ENCODE assay signal across 1 cellular context in genomic region chr2:38421274-38422056, GRCh38.
A peak's percentile ranks its signal among the peaks of the same experiment; 100 is the strongest.
TF ChIP-seq lines count a peak whose summit lies in the region.

No MANE protein-coding gene starts in this region.

TF ChIP-seq in HepG2, 621 proteins besides CTCF, POLR2A, EP300 and RAD21 (continued from another document):
- TF ChIP-seq TRAFD1 (CRISPR knock-in tag; IDR thresholded peaks at IDR 0.05; ENCODE audit: borderline replicate concordance) (no peak), ZMYM3 (CRISPR knock-in tag; IDR thresholded peaks at IDR 0.05) (0 out of 2 replicates have a peak, but pooled peaks have one; percentile 22), KDM6A (CRISPR knock-in tag; IDR thresholded peaks at IDR 0.05; ENCODE audit: low read depth) (peak; percentile 22; the same call in 1 of the 2 replicates), PPARG (CRISPR knock-in tag; conservative IDR thresholded peaks at IDR 0.05) (no peak), THRA (CRISPR knock-in tag; IDR thresholded peaks at IDR 0.05; ENCODE audit: borderline replicate concordance) (peak; percentile 89; the same call in 1 of the 2 replicates), ERF (CRISPR knock-in tag; IDR thresholded peaks at IDR 0.05) (peak; percentile 39; the same call in 1 of the 2 replicates), CHD4 (IDR thresholded peaks at IDR 0.05; ENCODE audit: borderline replicate concordance, low read length) (no peak), SOX13 (IDR thresholded peaks at IDR 0.05) (no peak), SOX13 (CRISPR knock-in tag; conservative IDR thresholded peaks at IDR 0.05 in 1 of 2, IDR thresholded peaks at IDR 0.05 in 1 of 2) (peak in 1 of 2 experiments; percentile 10; a peak in 1 of 4 replicates), ZNF253 (CRISPR knock-in tag; IDR thresholded peaks at IDR 0.05; ENCODE audit: borderline replicate concordance) (no peak), NFKBIZ (CRISPR knock-in tag; IDR thresholded peaks at IDR 0.05) (no peak), SOX6 (IDR thresholded peaks at IDR 0.05) (no peak), SOX6 (CRISPR knock-in tag; IDR thresholded peaks at IDR 0.05) (peak; percentile 36; the same call in 1 of the 2 replicates), ZSCAN30 (CRISPR knock-in tag; IDR thresholded peaks at IDR 0.05) (no peak), GPN1 (CRISPR knock-in tag; IDR thresholded peaks at IDR 0.05; ENCODE audit: borderline replicate concordance) (no peak), FOXA1 (IDR thresholded peaks at IDR 0.05) (no peak), FOXA1 (CRISPR knock-in tag; IDR thresholded peaks at IDR 0.05) (peak; percentile 48; the same call in 1 of the 2 replicates)
